Comparison of ENCODE assay signal across 9 cellular contexts in genomic region chrX:53421125-53421524, GRCh38. TPM values are rescaled to one million over a fixed set of nuclear protein-coding genes. Genes with fewer than 3 reads are reported as not detected.
DNase-seq lines count a peak whose midpoint lies in the region; ATAC-seq and TF ChIP-seq lines count a peak whose summit lies in the region.
"Had no signal": no experiment of that assay in that cellular context is flagged by ENCODE, and none has a peak within 500 bp of the region (broad histone marks: within the 10 kb centered on the region; RNA-seq: fewer than 3 reads in every experiment).

No MANE protein-coding gene starts in this region.

- H3K27ac ChIP-seq in HUES6 (ENCODE audit: low read depth, low read length) = no peak overlapping the region
- H3K27ac ChIP-seq in adrenal gland = no peak overlapping the region

- TF ChIP-seq CTCF in BE2C (IDR thresholded peaks at IDR 0.05; ENCODE audit: low read depth, low read length) (no peak), MCF 10A (IDR thresholded peaks at IDR 0.05; ENCODE audit: unreplicated experiment) (no peak), adrenal gland (IDR thresholded peaks at IDR 0.05) (no peak), GM10248 (IDR thresholded peaks at IDR 0.05; ENCODE audit: control extremely low read depth, extremely low read depth, low read depth, missing control alignments) (no peak)

- H3K9me3 Mint-ChIP-seq in MCF 10A (ENCODE audit: unreplicated experiment) = no peaks in the 10 kb centered on the region

- POLR2A ChIA-PET in MCF 10A (lab: Yijun Ruan, JAX) = interaction anchor here (1.0 kb wide), 1 partner anchor 15 kb away, joined by 3 read pairs; no protein-coding TSS in a partner anchor
- POLR2A ChIA-PET in GM10248 (lab: Yijun Ruan, JAX) = no interaction called here

- BruUV-seq in MCF 10A (replicated peaks; lab: Mats Ljungman, UMichigan) = no TSS peak

- DNase-seq in BE2C = no peak
- no peak for DNase-seq in MCF 10A (ENCODE audit: unreplicated experiment)
- DNase-seq in adrenal gland = no peak
- no peak for DNase-seq in GM10248 (ENCODE audit: extremely low spot score)
- DNase-seq in SIG-M5 treated with dmso at 0.1 percent for 504 hours (lab: John Stamatoyannopoulos, UW; ENCODE audit: unreplicated experiment) = no peak
- DNase-seq: occipital lobe had no signal

- CTCF ChIA-PET in MCF 10A (lab: Yijun Ruan, JAX) = interaction anchor here (0.6 to 1.5 kb wide), 3 partner anchors 16 to 544 kb away, joined by 3 to 9 read pairs (median 4); no protein-coding TSS in a partner anchor
- CTCF ChIA-PET in GM10248 (lab: Yijun Ruan, JAX) = no interaction called here

- H3K4me1 ChIP-seq in BE2C (no peaks in the 10 kb centered on the region), HUES6 (ENCODE audit: control insufficient read depth, insufficient read depth, low read length) (peaks cover 10% of the 10 kb centered on the region), mucosa of stomach (ENCODE audit: control insufficient read depth, insufficient read depth, low read length) (peaks cover 9% of the 10 kb centered on the region), adrenal gland (replicated peaks in 1 of 2) (peaks cover 10 to 17% of the 10 kb centered on the region in 2 donors)

- H3K4me3 Mint-ChIP-seq in MCF 10A (ENCODE audit: unreplicated experiment) = peak overlapping the region; percentile 76

- H3K36me3 ChIP-seq in BE2C = 0 out of 2 replicates have a peak, but pooled peaks cover 3% of the 10 kb centered on the region
- no peaks in the 10 kb centered on the region; the same call in none of the 2 replicates for H3K36me3 ChIP-seq in HUES6 (ENCODE audit: control insufficient read depth, insufficient read depth, low read length)
- no peaks in the 10 kb centered on the region for H3K36me3 ChIP-seq in mucosa of stomach (ENCODE audit: control insufficient read depth, insufficient read depth, low read length)
- H3K36me3 ChIP-seq in adrenal gland (replicated peaks in 1 of 2) = no peaks in the 10 kb centered on the region

- peaks cover 18% of the 10 kb centered on the region for H3K4me1 Mint-ChIP-seq in MCF 10A (ENCODE audit: insufficient read depth, unreplicated experiment)

- no peak for TF ChIP-seq POLR2A in adrenal gland (IDR thresholded peaks at IDR 0.05)

- peak overlapping the region; percentile 94 for H3K27ac Mint-ChIP-seq in MCF 10A (ENCODE audit: low read depth, unreplicated experiment)

- 18 to 67% (median 33%) methylated on average over 1 to 2 of the region's 2 CpGs for WGBS in adrenal gland, 4 donors

- no peaks in the 10 kb centered on the region for H3K27me3 Mint-ChIP-seq in MCF 10A (ENCODE audit: insufficient read depth, unreplicated experiment)

- H3K9ac ChIP-seq in HUES6 (ENCODE audit: low read length) (peak overlapping the region; percentile 99), mucosa of stomach (ENCODE audit: low read length) (peak overlapping the region; percentile 85)

- intact Hi-C loops in MCF 10A (cut with micrococcal nuclease) (no loop called here), adrenal gland (cut with DNase I) (no loop called here)

- H3K27me3 ChIP-seq in BE2C (no peaks in the 10 kb centered on the region), HUES6 (ENCODE audit: control insufficient read depth, insufficient read depth, low read length) (no peaks in the 10 kb centered on the region), mucosa of stomach (ENCODE audit: control insufficient read depth, insufficient read depth, low read length) (no peaks in the 10 kb centered on the region), adrenal gland (no peaks in the 10 kb centered on the region)

- H3K9me3 ChIP-seq in BE2C = no peaks in the 10 kb centered on the region
- peaks cover 3% of the 10 kb centered on the region; the same call in 1 of the 2 replicates for H3K9me3 ChIP-seq in HUES6 (ENCODE audit: control insufficient read depth, insufficient read depth, low read depth, low read length)
- no peaks in the 10 kb centered on the region for H3K9me3 ChIP-seq in mucosa of stomach (ENCODE audit: control insufficient read depth, low read length)
- H3K9me3 ChIP-seq in adrenal gland (replicated peaks in 1 of 3) = no peaks in the 10 kb centered on the region

- ATAC-seq in GM21528 (IDR thresholded peaks at IDR 0.05; ENCODE audit: low FRiP score, unreplicated experiment) = no peak

- H3K36me3 Mint-ChIP-seq in MCF 10A (ENCODE audit: insufficient read depth, unreplicated experiment) = peaks cover 13% of the 10 kb centered on the region

- H3K4me3 ChIP-seq in BE2C (ENCODE audit: low read depth, low read length) = peak overlapping the region; percentile 85
- H3K4me3 ChIP-seq in HUES6 (ENCODE audit: low read depth, low read length) = peak overlapping the region; percentile 87
- H3K4me3 ChIP-seq in mucosa of stomach (ENCODE audit: low read length) = no peak overlapping the region
- peak overlapping the region in 1 of 4 donors; percentile 83 for H3K4me3 ChIP-seq in adrenal gland

RNA-seq across cellular contexts. Expression of gene SMC1A, which starts 1.3 kb away (rescaled TPM):
- 48.1 TPM for polyA plus RNA-seq in BE2C (2012; ENCODE audit: insufficient read depth, insufficient read length, low read depth)
- 89.6 and 94.7 TPM in 2 replicates for total RNA-seq in MCF 10A (2022)
- 10 to 100 TPM; 21.4 to 51.6 (median 44.9) TPM for total RNA-seq in adrenal gland
- polyA plus RNA-seq in adrenal gland = 10 to 100 TPM in 2 of 3 donors, 1 to 10 TPM in 1; 7.6 to 41.5 (median 20.4) TPM

RNA-seq across cellular contexts. Expression of gene RIBC1, which starts 1.5 kb away (rescaled TPM):
- polyA plus RNA-seq in BE2C (2012; ENCODE audit: insufficient read depth, insufficient read length, low read depth) = not detected
- total RNA-seq in MCF 10A (2022) (0.82 and 1.0 TPM in 2 replicates), adrenal gland (1 to 10 TPM in 7 of 8 donors, under 1 TPM in 1; 0.18 to 6.6 (median 3.6) TPM)
- polyA plus RNA-seq in adrenal gland = 1 to 10 TPM; 1.9 to 8.6 (median 7.6) TPM

RNA-seq across cellular contexts. Expression of gene HSD17B10, which starts 13.0 kb away (rescaled TPM):
- 456 TPM for polyA plus RNA-seq in BE2C (2012; ENCODE audit: insufficient read depth, insufficient read length, low read depth)
- total RNA-seq in MCF 10A (2022) (113 and 115 TPM in 2 replicates), adrenal gland (100 to 1,000 TPM; 102 to 172 (median 138) TPM)
- 100 to 1,000 TPM in 2 of 3 donors, 10 to 100 TPM in 1; 64.5 to 177 (median 139) TPM for polyA plus RNA-seq in adrenal gland
